14 cellular contexts compared by ENCODE assay signal in genomic region chr20:50624351-50625016, GRCh38.
DNase-seq lines count a peak whose midpoint lies in the region; ATAC-seq, FAIRE-seq and TF ChIP-seq lines count a peak whose summit lies in the region.
"Had no signal": no experiment of that assay in that cellular context is flagged by ENCODE, and none has a peak within 500 bp of the region (broad histone marks: within the 10 kb centered on the region; RNA-seq: fewer than 3 reads in every experiment).

No MANE protein-coding gene starts in this region.

- peaks cover 6% of the 10 kb centered on the region for H3K9me3 ChIP-seq in mammary epithelial cell (replicated peaks; ENCODE audit: insufficient read depth, low read length)
- H3K9me3 ChIP-seq in pancreas, result no peaks in the 10 kb centered on the region
- H3K9me3 ChIP-seq: psoas muscle had no signal

- ATAC-seq in pancreas, result peak; percentile 70 to 83 (median 78)
- no peak for ATAC-seq in activated T-cell treated with anti-CD3 and anti-CD28 coated beads, Interleukin-2, amount 50 U/mL, for 4 hours

- H3K36me3 Mint-ChIP-seq in nephron progenitor cell (ENCODE audit: low read depth), result no peaks in the 10 kb centered on the region
- no peaks in the 10 kb centered on the region for H3K36me3 Mint-ChIP-seq in activated T-cell treated with anti-CD3 and anti-CD28 coated beads, Interleukin-2, amount 50 U/mL, for 4 hours (ENCODE audit: insufficient read depth)
- no peaks in the 10 kb centered on the region for H3K36me3 Mint-ChIP-seq in osteocyte (ENCODE audit: unreplicated experiment)

- no peaks in the 10 kb centered on the region for H3K27me3 ChIP-seq in mammary epithelial cell (ENCODE audit: insufficient read depth, low read length)
- H3K27me3 ChIP-seq in pancreas, result no peaks in the 10 kb centered on the region
- H3K27me3 ChIP-seq: Peyer's patch had no signal

- H3K4me3 Mint-ChIP-seq in nephron progenitor cell (no peak overlapping the region), osteocyte (ENCODE audit: unreplicated experiment) (no peak overlapping the region)
- no peak overlapping the region for H3K4me3 Mint-ChIP-seq in activated T-cell treated with anti-CD3 and anti-CD28 coated beads, Interleukin-2, amount 50 U/mL, for 4 hours
- H3K4me3 Mint-ChIP-seq: activated T-helper 1 cell treated with anti-CD3 and anti-CD28 coated beads, Interleukin-12 subunit alpha, Interleukin-12 subunit beta, Interleukin-2, Interleukin-4 antibody, amounts not matched to agents 30 ng/mL and 10 ng/mL and 1 ng/mL, durations not matched to agents 14 hours and 24 hours and 36 hours had no signal

- WGBS in mammary epithelial cell (ENCODE audit: low coverage, missing lambda C conversion rate), result 72% methylated on average over 11 of the region's 18 CpGs
- WGBS in pancreas, 2 donors, result 48 to 60% methylated on average over 18 of the region's 18 CpGs

- H3K4me1 Mint-ChIP-seq in nephron progenitor cell, result peaks cover 36% of the 10 kb centered on the region
- H3K4me1 Mint-ChIP-seq in activated T-cell treated with anti-CD3 and anti-CD28 coated beads, Interleukin-2, amount 50 U/mL, for 4 hours (ENCODE audit: low read depth), result no peaks in the 10 kb centered on the region
- H3K4me1 Mint-ChIP-seq in osteocyte (ENCODE audit: unreplicated experiment), result no peaks in the 10 kb centered on the region

- peak overlapping the region; percentile 26 for H2AFZ ChIP-seq in mammary epithelial cell (ENCODE audit: low read depth, low read length)

- H3K27me3 Mint-ChIP-seq in nephron progenitor cell (ENCODE audit: low read depth, poor library complexity) (peaks cover 15% of the 10 kb centered on the region), osteocyte (ENCODE audit: unreplicated experiment) (peaks cover 6% of the 10 kb centered on the region)
- H3K27me3 Mint-ChIP-seq in activated T-cell treated with anti-CD3 and anti-CD28 coated beads, Interleukin-2, amount 50 U/mL, for 4 hours (ENCODE audit: low read depth), result peaks cover 3% of the 10 kb centered on the region

- dilution Hi-C loops in mammary epithelial cell (cut with HindIII; ENCODE audit: low sequenced_read_pairs), result loop anchor here (5.0 kb wide), 2 partner anchors 37 to 128 kb away; no protein-coding TSS in a partner anchor

- H3K9ac ChIP-seq in mammary epithelial cell (ENCODE audit: insufficient read depth, low read length), result no peak overlapping the region

- TF ChIP-seq CTCF in mammary epithelial cell (conservative IDR thresholded peaks at IDR 0.05 in 1 of 2, IDR thresholded peaks at IDR 0.05 in 1 of 2; ENCODE audit: extremely low read depth in 1 of 2, insufficient read depth in 1 of 2, low read depth in 1 of 2, low read length in 2 of 2), result no peak
- no peak for TF ChIP-seq CTCF in pancreas (IDR thresholded peaks at IDR 0.05)
- no peak for TF ChIP-seq CTCF in nephron progenitor cell (IDR thresholded peaks at IDR 0.05)
- TF ChIP-seq CTCF in osteocyte (IDR thresholded peaks at IDR 0.05), result no peak

- H3K4me1 ChIP-seq in mammary epithelial cell (ENCODE audit: insufficient read depth, low read length) (peaks cover 21% of the 10 kb centered on the region), pancreas (peaks cover 0 to 13% (median 0%) of the 10 kb centered on the region in 3 donors)

- intact Hi-C loops in mammary epithelial cell (cut with micrococcal nuclease), result loop anchor here (10.0 kb wide), 1 partner anchor 320 kb away; no protein-coding TSS in a partner anchor
- intact Hi-C loops in pancreas (cut with DNase I), result no loop called here

- DNase-seq in HPDE6-E6E7 (ENCODE audit: extremely low spot score), result peak; percentile 79
- peak; percentile 94 for DNase-seq in NCI-H2171 treated with DMSO at 0.1 percent for 48 hours (lab: John Stamatoyannopoulos, UW)
- peak; percentile 39 for DNase-seq in mammary epithelial cell
- peak in 5 of 6 donors; percentile 55 to 81 (median 72) for DNase-seq in pancreas
- DNase-seq in nephron progenitor cell, result no peak
- DNase-seq in activated T-cell treated with anti-CD3 and anti-CD28 coated beads, Interleukin-2, amount 50 U/mL, for 4 hours, result no peak
- DNase-seq in osteocyte (ENCODE audit: extremely low spot score, unreplicated experiment), result no peak
- DNase-seq: activated CD4-positive, CD25-positive, alpha-beta regulatory T cell; DND-41; Peyer's patch had no signal

- H3K27ac ChIP-seq in mammary epithelial cell (ENCODE audit: insufficient read depth, low read depth, low read length) (no peak overlapping the region), pancreas (peak overlapping the region in 3 of 4 donors; percentile 26 to 58 (median 58))
- H3K27ac ChIP-seq: Peyer's patch, psoas muscle, thoracic aorta had no signal

- H3K9me3 Mint-ChIP-seq in nephron progenitor cell (peaks cover 20% of the 10 kb centered on the region), osteocyte (ENCODE audit: unreplicated experiment) (no peaks in the 10 kb centered on the region)
- peaks cover 9% of the 10 kb centered on the region for H3K9me3 Mint-ChIP-seq in activated T-cell treated with anti-CD3 and anti-CD28 coated beads, Interleukin-2, amount 50 U/mL, for 4 hours

- FAIRE-seq in pancreas (lab: Jason Lieb, UNC), result no peak
- FAIRE-seq: GM18507 had no signal

- in situ Hi-C loops in mammary epithelial cell (cut with MboI; ENCODE audit: low sequenced_read_pairs in 2 of 2), result no loop called here

- BruUV-seq in mammary epithelial cell (replicated peaks; lab: Mats Ljungman, UMichigan), result no TSS peak

- H3K4me3 ChIP-seq in mammary epithelial cell (replicated peaks in 1 of 3; ENCODE audit: insufficient read depth in 1 of 3, low read depth in 2 of 3, low read length in 3 of 3), result no peak overlapping the region
- H3K4me3 ChIP-seq in pancreas, result no peak overlapping the region
- H3K4me3 ChIP-seq: Peyer's patch, psoas muscle, thoracic aorta had no signal

- H3K27ac Mint-ChIP-seq in nephron progenitor cell, result no peak overlapping the region
- no peak overlapping the region for H3K27ac Mint-ChIP-seq in osteocyte (ENCODE audit: unreplicated experiment)
- H3K27ac Mint-ChIP-seq: activated T-helper 1 cell treated with anti-CD3 and anti-CD28 coated beads, Interleukin-12 subunit alpha, Interleukin-12 subunit beta, Interleukin-2, Interleukin-4 antibody, amounts not matched to agents 30 ng/mL and 10 ng/mL and 1 ng/mL, durations not matched to agents 14 hours and 24 hours and 36 hours had no signal

- CTCF ChIA-PET in mammary epithelial cell (lab: Charles Lee; ENCODE audit: low non-redundant PET), result no interaction called here

- no peak overlapping the region for H3K4me2 ChIP-seq in mammary epithelial cell (ENCODE audit: insufficient read depth, low read depth, low read length)

- H4K20me1 ChIP-seq in mammary epithelial cell (ENCODE audit: insufficient read depth, low read length), result no peaks in the 10 kb centered on the region

- no peaks in the 10 kb centered on the region for H3K79me2 ChIP-seq in mammary epithelial cell (ENCODE audit: insufficient read depth, low read length)

- no peaks in the 10 kb centered on the region for H3K36me3 ChIP-seq in mammary epithelial cell (ENCODE audit: insufficient read depth, low read length)
- no peaks in the 10 kb centered on the region for H3K36me3 ChIP-seq in pancreas
- H3K36me3 ChIP-seq: Peyer's patch, thoracic aorta had no signal

Comparison
In these comparisons a context has a peak if more than half of its experiments do, and no peak if none do; other contexts are left out.
1. DNase-seq: peak in HPDE6-E6E7 (single experiment), NCI-H2171 treated with DMSO at 0.1 percent for 48 hours (single experiment), mammary epithelial cell (single experiment) and pancreas (5 of 6); none in nephron progenitor cell (single experiment), activated T-cell treated with anti-CD3 and anti-CD28 coated beads, Interleukin-2, amount 50 U/mL, for 4 hours (single experiment) and osteocyte (single experiment).
2. ATAC-seq: peak in pancreas (4 of 4); none in activated T-cell treated with anti-CD3 and anti-CD28 coated beads, Interleukin-2, amount 50 U/mL, for 4 hours (0 of 2).